Comparison of ENCODE assay signal across 2 cellular contexts in the genomic region with DNA sequence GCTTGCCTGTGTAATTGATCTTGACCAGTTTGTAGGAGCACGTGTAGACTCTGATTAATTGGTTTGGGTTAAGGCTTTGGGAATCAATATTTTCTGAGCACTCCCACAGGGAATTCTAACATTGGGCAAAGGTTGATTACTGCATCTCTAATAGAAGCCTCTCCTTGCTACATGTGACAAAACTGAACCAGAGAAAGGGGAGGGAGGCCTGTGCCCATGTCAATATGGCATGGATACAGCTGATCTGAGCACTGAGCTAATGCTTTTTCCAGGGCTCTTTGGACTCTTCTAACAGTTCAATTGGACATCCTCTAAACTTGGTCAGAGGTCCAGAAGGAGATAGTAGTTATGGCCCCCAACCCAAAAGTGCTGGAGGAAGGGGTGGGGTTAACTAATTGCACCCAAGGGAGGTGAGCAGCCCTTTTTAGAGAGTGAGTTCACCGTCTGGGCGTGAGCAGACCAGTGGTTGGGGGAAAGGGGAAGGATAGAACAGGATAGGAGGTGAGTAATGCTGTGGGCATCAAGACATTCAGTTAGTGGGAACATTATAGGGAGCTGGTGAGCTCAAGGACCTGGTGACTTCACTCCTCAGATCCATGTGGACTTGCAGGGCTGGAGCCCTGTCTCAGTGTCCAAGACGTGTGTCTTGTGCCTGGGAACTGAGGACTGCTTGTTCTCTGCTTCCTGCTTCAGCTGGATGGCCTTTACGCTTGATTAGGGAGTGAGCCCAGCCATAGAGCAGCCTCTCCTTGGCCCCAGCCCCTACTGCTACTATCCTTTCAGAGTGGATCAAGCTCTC.
TF ChIP-seq lines count a peak whose summit lies in the region.

No MANE protein-coding gene starts in this region.

TF ChIP-seq in A549, 52 proteins besides CTCF, POLR2A, EP300 and RAD21 (continued from another document):
- TF ChIP-seq, protein P1, sequence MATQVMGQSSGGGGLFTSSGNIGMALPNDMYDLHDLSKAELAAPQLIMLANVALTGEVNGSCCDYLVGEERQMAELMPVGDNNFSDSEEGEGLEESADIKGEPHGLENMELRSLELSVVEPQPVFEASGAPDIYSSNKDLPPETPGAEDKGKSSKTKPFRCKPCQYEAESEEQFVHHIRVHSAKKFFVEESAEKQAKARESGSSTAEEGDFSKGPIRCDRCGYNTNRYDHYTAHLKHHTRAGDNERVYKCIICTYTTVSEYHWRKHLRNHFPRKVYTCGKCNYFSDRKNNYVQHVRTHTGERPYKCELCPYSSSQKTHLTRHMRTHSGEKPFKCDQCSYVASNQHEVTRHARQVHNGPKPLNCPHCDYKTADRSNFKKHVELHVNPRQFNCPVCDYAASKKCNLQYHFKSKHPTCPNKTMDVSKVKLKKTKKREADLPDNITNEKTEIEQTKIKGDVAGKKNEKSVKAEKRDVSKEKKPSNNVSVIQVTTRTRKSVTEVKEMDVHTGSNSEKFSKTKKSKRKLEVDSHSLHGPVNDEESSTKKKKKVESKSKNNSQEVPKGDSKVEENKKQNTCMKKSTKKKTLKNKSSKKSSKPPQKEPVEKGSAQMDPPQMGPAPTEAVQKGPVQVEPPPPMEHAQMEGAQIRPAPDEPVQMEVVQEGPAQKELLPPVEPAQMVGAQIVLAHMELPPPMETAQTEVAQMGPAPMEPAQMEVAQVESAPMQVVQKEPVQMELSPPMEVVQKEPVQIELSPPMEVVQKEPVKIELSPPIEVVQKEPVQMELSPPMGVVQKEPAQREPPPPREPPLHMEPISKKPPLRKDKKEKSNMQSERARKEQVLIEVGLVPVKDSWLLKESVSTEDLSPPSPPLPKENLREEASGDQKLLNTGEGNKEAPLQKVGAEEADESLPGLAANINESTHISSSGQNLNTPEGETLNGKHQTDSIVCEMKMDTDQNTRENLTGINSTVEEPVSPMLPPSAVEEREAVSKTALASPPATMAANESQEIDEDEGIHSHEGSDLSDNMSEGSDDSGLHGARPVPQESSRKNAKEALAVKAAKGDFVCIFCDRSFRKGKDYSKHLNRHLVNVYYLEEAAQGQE (IDR thresholded peaks at IDR 0.05) = no peak
- no peak for TF ChIP-seq HMGXB4 (CRISPR knock-in tag; IDR thresholded peaks at IDR 0.05; ENCODE audit: borderline replicate concordance)
- TF ChIP-seq, protein P2, sequence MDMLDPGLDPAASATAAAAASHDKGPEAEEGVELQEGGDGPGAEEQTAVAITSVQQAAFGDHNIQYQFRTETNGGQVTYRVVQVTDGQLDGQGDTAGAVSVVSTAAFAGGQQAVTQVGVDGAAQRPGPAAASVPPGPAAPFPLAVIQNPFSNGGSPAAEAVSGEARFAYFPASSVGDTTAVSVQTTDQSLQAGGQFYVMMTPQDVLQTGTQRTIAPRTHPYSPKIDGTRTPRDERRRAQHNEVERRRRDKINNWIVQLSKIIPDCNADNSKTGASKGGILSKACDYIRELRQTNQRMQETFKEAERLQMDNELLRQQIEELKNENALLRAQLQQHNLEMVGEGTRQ (IDR thresholded peaks at IDR 0.05) = no peak
- TF ChIP-seq CBX8 (IDR thresholded peaks at IDR 0.05) = no peak
- no peak for TF ChIP-seq ESRRA (IDR thresholded peaks at IDR 0.05; ENCODE audit: borderline replicate concordance, low read length)
- TF ChIP-seq KDM5A (IDR thresholded peaks at IDR 0.05) = no peak
- no peak for TF ChIP-seq POLR2AphosphoS2 (conservative IDR thresholded peaks at IDR 0.05; ENCODE audit: low read length)
- no peak for TF ChIP-seq NPAS2 (CRISPR knock-in tag; IDR thresholded peaks at IDR 0.05; ENCODE audit: borderline replicate concordance)
- no peak for TF ChIP-seq TP53 (CRISPR knock-in tag; IDR thresholded peaks at IDR 0.05)
- no peak for TF ChIP-seq SMC3 (IDR thresholded peaks at IDR 0.05)
- TF ChIP-seq BCL3 (IDR thresholded peaks at IDR 0.05) = no peak
- no peak for TF ChIP-seq HEYL (CRISPR knock-in tag; IDR thresholded peaks at IDR 0.05)
- TF ChIP-seq ATOH8 (CRISPR knock-in tag; IDR thresholded peaks at IDR 0.05; ENCODE audit: low read depth) = no peak
- TF ChIP-seq RARB (CRISPR knock-in tag; IDR thresholded peaks at IDR 0.05) = no peak
- TF ChIP-seq ZNF302 (CRISPR knock-in tag; IDR thresholded peaks at IDR 0.05) = no peak

TF ChIP-seq in K562, 482 proteins besides CTCF, POLR2A, EP300 and RAD21 (continued from another document):
- TF ChIP-seq SP2 (IDR thresholded peaks at IDR 0.05; ENCODE audit: extremely low read depth, low read depth, low read length, poor library complexity, severe bottlenecking) (no peak), KLF13 (tag; IDR thresholded peaks at IDR 0.05; ENCODE audit: borderline replicate concordance, low read depth) (no peak), HDAC2 (IDR thresholded peaks at IDR 0.05) (no peak), ZSCAN32 (CRISPR knock-in tag; IDR thresholded peaks at IDR 0.05) (no peak), SRF (CRISPR knock-in tag; IDR thresholded peaks at IDR 0.05) (no peak), KAT2B (IDR thresholded peaks at IDR 0.05; ENCODE audit: low read depth, low read length) (no peak), RB1 (IDR thresholded peaks at IDR 0.05; ENCODE audit: low read depth) (no peak), NR3C1 (CRISPR knock-in tag; IDR thresholded peaks at IDR 0.05) (no peak), ZBED1 (IDR thresholded peaks at IDR 0.05) (no peak), SREBF1 (IDR thresholded peaks at IDR 0.05; ENCODE audit: borderline replicate concordance, low read depth, low read length) (no peak), ZBTB5 (IDR thresholded peaks at IDR 0.05) (no peak), SMAD4 (CRISPR knock-in tag; conservative IDR thresholded peaks at IDR 0.05) (no peak)
- TF ChIP-seq, protein P3, sequence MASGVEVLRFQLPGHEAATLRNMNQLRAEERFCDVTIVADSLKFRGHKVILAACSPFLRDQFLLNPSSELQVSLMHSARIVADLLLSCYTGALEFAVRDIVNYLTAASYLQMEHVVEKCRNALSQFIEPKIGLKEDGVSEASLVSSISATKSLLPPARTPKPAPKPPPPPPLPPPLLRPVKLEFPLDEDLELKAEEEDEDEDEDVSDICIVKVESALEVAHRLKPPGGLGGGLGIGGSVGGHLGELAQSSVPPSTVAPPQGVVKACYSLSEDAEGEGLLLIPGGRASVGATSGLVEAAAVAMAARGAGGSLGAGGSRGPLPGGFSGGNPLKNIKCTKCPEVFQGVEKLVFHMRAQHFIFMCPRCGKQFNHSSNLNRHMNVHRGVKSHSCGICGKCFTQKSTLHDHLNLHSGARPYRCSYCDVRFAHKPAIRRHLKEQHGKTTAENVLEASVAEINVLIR (CRISPR knock-in tag; IDR thresholded peaks at IDR 0.05) = no peak
- TF ChIP-seq, protein P4, sequence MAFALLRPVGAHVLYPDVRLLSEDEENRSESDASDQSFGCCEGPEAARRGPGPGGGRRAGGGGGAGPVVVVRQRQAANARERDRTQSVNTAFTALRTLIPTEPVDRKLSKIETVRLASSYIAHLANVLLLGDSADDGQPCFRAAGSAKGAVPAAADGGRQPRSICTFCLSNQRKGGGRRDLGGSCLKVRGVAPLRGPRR (CRISPR knock-in tag; IDR thresholded peaks at IDR 0.05) = no peak
- TF ChIP-seq, protein P5, sequence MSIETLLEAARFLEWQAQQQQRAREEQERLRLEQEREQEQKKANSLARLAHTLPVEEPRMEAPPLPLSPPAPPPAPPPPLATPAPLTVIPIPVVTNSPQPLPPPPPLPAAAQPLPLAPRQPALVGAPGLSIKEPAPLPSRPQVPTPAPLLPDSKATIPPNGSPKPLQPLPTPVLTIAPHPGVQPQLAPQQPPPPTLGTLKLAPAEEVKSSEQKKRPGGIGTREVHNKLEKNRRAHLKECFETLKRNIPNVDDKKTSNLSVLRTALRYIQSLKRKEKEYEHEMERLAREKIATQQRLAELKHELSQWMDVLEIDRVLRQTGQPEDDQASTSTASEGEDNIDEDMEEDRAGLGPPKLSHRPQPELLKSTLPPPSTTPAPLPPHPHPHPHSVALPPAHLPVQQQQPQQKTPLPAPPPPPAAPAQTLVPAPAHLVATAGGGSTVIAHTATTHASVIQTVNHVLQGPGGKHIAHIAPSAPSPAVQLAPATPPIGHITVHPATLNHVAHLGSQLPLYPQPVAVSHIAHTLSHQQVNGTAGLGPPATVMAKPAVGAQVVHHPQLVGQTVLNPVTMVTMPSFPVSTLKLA (conservative IDR thresholded peaks at IDR 0.05) = no peak
- TF ChIP-seq, protein P6, sequence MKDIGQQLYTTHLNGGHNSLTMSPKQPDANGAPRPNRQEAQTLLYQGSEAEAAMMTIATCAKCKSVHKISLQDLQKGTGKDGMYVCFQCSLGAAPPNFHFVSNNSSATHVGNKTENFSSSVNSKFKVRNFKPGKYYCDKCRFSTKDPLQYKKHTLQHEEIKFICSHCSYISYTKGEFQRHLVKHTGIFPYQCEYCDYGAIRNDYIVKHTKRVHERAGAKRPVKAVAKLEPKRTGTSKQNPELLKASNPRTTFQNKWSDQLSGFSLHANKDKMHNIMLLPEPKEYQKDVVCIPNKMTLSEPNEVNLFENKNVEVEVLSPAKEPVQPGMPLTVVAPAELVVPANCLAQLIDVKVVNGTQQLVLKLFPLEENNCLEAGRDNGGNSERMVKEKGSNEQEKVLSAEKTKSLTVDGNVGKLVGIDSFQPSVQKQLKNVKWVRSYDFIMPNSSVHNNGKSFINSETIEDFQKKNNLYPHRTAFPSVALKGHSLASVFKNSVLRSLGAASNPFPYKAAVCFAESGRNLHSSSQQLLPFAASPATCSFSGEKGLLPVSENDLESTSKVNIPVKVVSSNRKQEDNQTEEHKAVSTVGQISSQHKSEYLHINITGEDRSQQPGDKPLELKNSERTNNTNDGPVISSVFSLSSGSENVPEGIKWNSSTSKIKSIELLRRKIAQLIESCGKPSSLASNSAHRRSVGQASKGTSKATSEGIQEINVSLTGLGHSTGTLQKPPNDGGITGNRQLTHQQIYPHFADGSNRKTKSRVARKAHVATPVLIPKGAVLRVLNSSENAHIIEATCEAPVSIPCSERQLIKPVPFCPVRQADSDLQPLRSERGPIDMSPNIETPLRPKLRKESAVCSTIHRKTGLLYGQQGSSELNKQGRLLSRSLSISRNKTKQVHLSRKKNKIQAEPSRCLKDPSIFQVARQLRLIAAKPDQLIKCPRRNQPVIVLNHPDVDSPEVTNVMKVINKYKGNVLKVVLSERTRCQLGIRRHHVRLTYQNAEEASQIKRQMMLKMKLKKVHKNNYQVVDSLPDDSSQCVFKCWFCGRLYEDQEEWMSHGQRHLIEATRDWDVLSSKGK (CRISPR knock-in tag; IDR thresholded peaks at IDR 0.05) = no peak
TF ChIP-seq in K562: peak in this region for 0.
